In genomic region chr19:7554990-7555864, GRCh38 we compare ENCODE assay signal across 10 cellular contexts.
DNase-seq lines count a peak whose midpoint lies in the region; ATAC-seq lines count a peak whose summit lies in the region.
"Had no signal": no experiment of that assay in that cellular context is flagged by ENCODE, and none has a peak within 500 bp of the region (broad histone marks: within the 10 kb centered on the region; RNA-seq: fewer than 3 reads in every experiment).

No MANE protein-coding gene starts in this region.

- DNase-seq in stimulated activated CD4-positive, alpha-beta T cell treated with anti-CD3 and anti-CD28 coated beads, Interleukin-15, amount 100 ng/mL, for 24 hours: peak; percentile 46
- DNase-seq in stimulated activated CD4-positive, alpha-beta T cell treated with anti-CD3 and anti-CD28 coated beads, Interleukin-12 subunit alpha, Interleukin-12 subunit beta, amount 100 ng/mL, for 4 hours: no peak
- DNase-seq in activated CD4-positive, alpha-beta T cell treated with anti-CD3 and anti-CD28 coated beads, Interleukin-2, amount 50 U/mL, for 48 hours: peak; percentile 38 to 43
- DNase-seq in iPS-NIHi7 (ENCODE audit: extremely low spot score) (peak; percentile 96), SHP77 treated with DMSO at 0.1 percent for 48 hours (lab: John Stamatoyannopoulos, UW) (no peak), NCI-H446 (lab: John Stamatoyannopoulos, UW) (no peak)
- DNase-seq: activated CD4-positive, CD25-positive, alpha-beta regulatory T cell; NCI-H2081 treated with DMSO at 0.1 percent for 48 hours had no signal

- ATAC-seq in HG02642 (IDR thresholded peaks at IDR 0.05; ENCODE audit: poor library complexity, unreplicated experiment): no peak
- ATAC-seq in GM19023 (IDR thresholded peaks at IDR 0.05; ENCODE audit: unreplicated experiment): no peak

Comparison
In these comparisons a context has a peak if more than half of its experiments do, and no peak if none do; other contexts are left out.
1. DNase-seq: peak in stimulated activated CD4-positive, alpha-beta T cell treated with anti-CD3 and anti-CD28 coated beads, Interleukin-15, amount 100 ng/mL, for 24 hours (single experiment), activated CD4-positive, alpha-beta T cell treated with anti-CD3 and anti-CD28 coated beads, Interleukin-2, amount 50 U/mL, for 48 hours (2 of 2) and iPS-NIHi7 (single experiment); none in stimulated activated CD4-positive, alpha-beta T cell treated with anti-CD3 and anti-CD28 coated beads, Interleukin-12 subunit alpha, Interleukin-12 subunit beta, amount 100 ng/mL, for 4 hours (single experiment), SHP77 treated with DMSO at 0.1 percent for 48 hours (single experiment) and NCI-H446 (0 of 2).